1 cellular context compared by ENCODE assay signal in genomic region chr6:161418458-161418945, GRCh38.
A peak's percentile ranks its signal among the peaks of the same experiment; 100 is the strongest.
TF ChIP-seq lines count a peak whose summit lies in the region.

No MANE protein-coding gene starts in this region.

TF ChIP-seq in K562, 482 proteins besides CTCF, POLR2A, EP300 and RAD21 (continued from another document):
- no peak for TF ChIP-seq MGA (IDR thresholded peaks at IDR 0.05)
- no peak for TF ChIP-seq ZNF75A (CRISPR knock-in tag; IDR thresholded peaks at IDR 0.05)
- no peak for TF ChIP-seq ETS2 (tag; IDR thresholded peaks at IDR 0.05; ENCODE audit: borderline replicate concordance, poor library complexity, severe bottlenecking)
- no peak for TF ChIP-seq EGR1 (conservative IDR thresholded peaks at IDR 0.05)
- no peak for TF ChIP-seq CEBPZ (IDR thresholded peaks at IDR 0.05; ENCODE audit: borderline replicate concordance, low read depth, low read length)
- TF ChIP-seq ELF4 (CRISPR knock-in tag; IDR thresholded peaks at IDR 0.05): no peak
- TF ChIP-seq DEAF1 (CRISPR knock-in tag; IDR thresholded peaks at IDR 0.05): peak; percentile 75
- TF ChIP-seq ARHGAP35 (IDR thresholded peaks at IDR 0.05; ENCODE audit: partially characterized antibody): no peak
- no peak for TF ChIP-seq BCL6 (CRISPR knock-in tag; IDR thresholded peaks at IDR 0.05)
- TF ChIP-seq, protein P1, sequence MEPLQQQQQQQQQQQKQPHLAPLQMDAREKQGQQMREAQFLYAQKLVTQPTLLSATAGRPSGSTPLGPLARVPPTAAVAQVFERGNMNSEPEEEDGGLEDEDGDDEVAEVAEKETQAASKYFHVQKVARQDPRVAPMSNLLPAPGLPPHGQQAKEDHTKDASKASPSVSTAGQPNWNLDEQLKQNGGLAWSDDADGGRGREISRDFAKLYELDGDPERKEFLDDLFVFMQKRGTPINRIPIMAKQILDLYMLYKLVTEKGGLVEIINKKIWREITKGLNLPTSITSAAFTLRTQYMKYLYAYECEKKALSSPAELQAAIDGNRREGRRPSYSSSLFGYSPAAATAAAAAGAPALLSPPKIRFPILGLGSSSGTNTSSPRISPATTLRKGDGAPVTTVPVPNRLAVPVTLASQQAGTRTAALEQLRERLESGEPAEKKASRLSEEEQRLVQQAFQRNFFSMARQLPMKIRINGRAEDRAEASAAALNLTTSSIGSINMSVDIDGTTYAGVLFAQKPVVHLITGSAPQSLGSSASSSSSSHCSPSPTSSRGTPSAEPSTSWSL (CRISPR knock-in tag; IDR thresholded peaks at IDR 0.05; ENCODE audit: borderline replicate concordance): no peak
- TF ChIP-seq SMC3 (conservative IDR thresholded peaks at IDR 0.05; ENCODE audit: insufficient read depth, low read depth, low read length): 0 out of 2 replicates have a peak, but pooled peaks have one; percentile 32
- TF ChIP-seq FOXK2 (conservative IDR thresholded peaks at IDR 0.05 in 1 of 2, IDR thresholded peaks at IDR 0.05 in 1 of 2; ENCODE audit: low read depth in 2 of 2): 0 out of 4 replicates have a peak, but pooled peaks have one; percentile 36 to 38
- no peak for TF ChIP-seq IRF9 (tag; IDR thresholded peaks at IDR 0.05)
- TF ChIP-seq XRCC4 (IDR thresholded peaks at IDR 0.05; ENCODE audit: extremely low read depth, insufficient read depth, insufficient read length): no peak
